ENCODE assay signal across 14 cellular contexts in the genomic region with DNA sequence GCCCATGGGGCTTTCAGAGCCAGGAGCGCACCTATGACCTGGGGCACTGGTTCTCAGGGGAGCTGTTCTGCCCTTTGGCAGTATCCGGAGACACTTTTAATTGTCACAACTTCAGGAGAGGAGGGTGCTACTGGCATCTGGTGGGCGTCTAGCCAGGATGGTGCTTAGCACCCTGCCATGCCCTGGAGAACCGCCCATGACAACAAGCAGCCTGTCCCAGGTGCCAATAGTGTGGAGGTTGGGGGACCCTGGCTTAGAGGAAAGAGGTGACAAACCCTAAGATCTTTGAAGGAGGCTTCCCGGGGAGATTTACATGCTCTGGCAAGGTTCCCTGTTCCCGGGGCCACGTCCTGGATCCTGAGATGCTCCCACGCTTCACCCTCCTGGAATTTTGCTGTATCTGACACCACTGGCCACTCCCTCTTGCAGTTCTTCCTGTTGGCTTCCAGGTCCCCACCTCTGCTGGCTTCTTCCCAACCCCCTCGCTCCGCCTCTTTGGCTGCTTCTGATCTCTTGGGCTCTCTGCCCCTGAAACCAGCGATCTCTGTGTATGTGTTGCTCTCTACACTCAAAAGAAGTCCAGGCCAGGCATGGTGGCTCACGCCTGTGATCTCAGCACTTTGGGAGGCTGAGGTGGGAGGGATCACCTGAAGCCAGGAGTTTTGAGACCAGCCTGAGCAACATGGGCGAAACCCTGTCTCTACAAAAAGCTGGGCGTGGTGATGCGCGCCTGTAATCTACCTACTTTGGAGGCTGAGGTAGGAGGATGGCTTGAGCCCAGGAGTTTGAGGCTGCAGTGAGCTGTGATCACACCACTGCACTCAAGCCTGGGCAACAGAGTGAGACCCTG. TPM values are rescaled to one million over a fixed set of nuclear protein-coding genes. Genes with fewer than 3 reads are reported as not detected.
DNase-seq lines count a peak whose midpoint lies in the region; ATAC-seq and TF ChIP-seq lines count a peak whose summit lies in the region.
"Had no signal": no experiment of that assay in that cellular context is flagged by ENCODE, and none has a peak within 500 bp of the region (broad histone marks: within the 10 kb centered on the region; RNA-seq: fewer than 3 reads in every experiment).

No MANE protein-coding gene starts in this region.

- peak; percentile 19 for DNase-seq in HS-5 (ENCODE audit: low read depth)
- no peak for DNase-seq in ascending aorta (ENCODE audit: low spot score in 2 of 2)
- DNase-seq in heart right ventricle = peak; percentile 81 to 83
- DNase-seq in stimulated activated effector memory CD8-positive, alpha-beta T cell treated with anti-CD3 and anti-CD28 coated beads, Interleukin-12 subunit alpha, Interleukin-12 subunit beta, amount 100 ng/mL, for 72 hours (ENCODE audit: low spot score in 2 of 2) = no peak
- no peak for DNase-seq in activated CD4-positive, alpha-beta T cell treated with anti-CD3 and anti-CD28 coated beads, Interleukin-2, amount 50 U/mL, for 4 hours
- DNase-seq in NCI-H1048 (lab: John Stamatoyannopoulos, UW) = no peak
- no peak for DNase-seq in SIG-M5 (lab: John Stamatoyannopoulos, UW)
- DNase-seq: NCI-H510A, occipital lobe, RPMI8226 had no signal

- H3K4me3 ChIP-seq in ascending aorta (no peak overlapping the region), heart right ventricle (no peak overlapping the region)
- H3K4me3 ChIP-seq: lung had no signal

- peak overlapping the region; percentile 25 to 32 for H3K27ac ChIP-seq in ascending aorta
- H3K27ac ChIP-seq in heart right ventricle = peak overlapping the region in 8 of 10 donors; percentile 38 to 88 (median 68)

- H3K27me3 ChIP-seq in ascending aorta (no peaks in the 10 kb centered on the region), heart right ventricle (no peaks in the 10 kb centered on the region)

- 50 to 52% methylated on average over 16 of the region's 16 CpGs for WGBS in heart right ventricle, 2 donors

- H3K36me3 Mint-ChIP-seq in stimulated activated effector memory CD8-positive, alpha-beta T cell treated with anti-CD3 and anti-CD28 coated beads, Interleukin-12 subunit alpha, Interleukin-12 subunit beta, amount 100 ng/mL, for 72 hours = peaks cover 69% of the 10 kb centered on the region
- H3K36me3 Mint-ChIP-seq: activated naive CD8-positive, alpha-beta T cell had no signal

- ATAC-seq in heart right ventricle (peak; percentile 45 to 82 (median 72)), HG02571 (IDR thresholded peaks at IDR 0.05; ENCODE audit: unreplicated experiment) (no peak)
- ATAC-seq in stimulated activated effector memory CD8-positive, alpha-beta T cell treated with anti-CD3 and anti-CD28 coated beads, Interleukin-12 subunit alpha, Interleukin-12 subunit beta, amount 100 ng/mL, for 72 hours = no peak

- no peaks in the 10 kb centered on the region for H3K9me3 Mint-ChIP-seq in stimulated activated effector memory CD8-positive, alpha-beta T cell treated with anti-CD3 and anti-CD28 coated beads, Interleukin-12 subunit alpha, Interleukin-12 subunit beta, amount 100 ng/mL, for 72 hours
- H3K9me3 Mint-ChIP-seq: CD14-positive monocyte had no signal

- peak overlapping the region; percentile 26 for H3K27ac Mint-ChIP-seq in stimulated activated effector memory CD8-positive, alpha-beta T cell treated with anti-CD3 and anti-CD28 coated beads, Interleukin-12 subunit alpha, Interleukin-12 subunit beta, amount 100 ng/mL, for 72 hours
- H3K27ac Mint-ChIP-seq: activated naive CD8-positive, alpha-beta T cell had no signal

- no peaks in the 10 kb centered on the region for H3K4me1 Mint-ChIP-seq in stimulated activated effector memory CD8-positive, alpha-beta T cell treated with anti-CD3 and anti-CD28 coated beads, Interleukin-12 subunit alpha, Interleukin-12 subunit beta, amount 100 ng/mL, for 72 hours
- H3K4me1 Mint-ChIP-seq: CD14-positive monocyte had no signal

- H3K9me3 ChIP-seq in ascending aorta (no peaks in the 10 kb centered on the region), heart right ventricle (no peaks in the 10 kb centered on the region)

- H3K4me3 Mint-ChIP-seq in stimulated activated effector memory CD8-positive, alpha-beta T cell treated with anti-CD3 and anti-CD28 coated beads, Interleukin-12 subunit alpha, Interleukin-12 subunit beta, amount 100 ng/mL, for 72 hours = no peak overlapping the region
- H3K4me3 Mint-ChIP-seq: activated naive CD8-positive, alpha-beta T cell; CD14-positive monocyte had no signal

- H3K36me3 ChIP-seq in ascending aorta (peaks cover 50 to 53% of the 10 kb centered on the region in 2 donors), heart right ventricle (peaks cover 0 to 71% (median 0%) of the 10 kb centered on the region in 9 donors)

- H3K4me1 ChIP-seq in ascending aorta (peaks cover 0 to 5% of the 10 kb centered on the region in 2 donors), heart right ventricle (peaks cover 6 to 27% (median 14%) of the 10 kb centered on the region in 9 donors)

- intact Hi-C loops in ascending aorta (cut with DNase I) (no loop called here), heart right ventricle (cut with DNase I) (loop anchor here in 4 of 10 donors (1.0 to 10.0 kb wide), 4 partner anchors 18 to 45 kb away; a partner anchor contains a TSS)

- no peak for TF ChIP-seq CTCF in ascending aorta (IDR thresholded peaks at IDR 0.05)
- no peak for TF ChIP-seq CTCF in heart right ventricle (IDR thresholded peaks at IDR 0.05)

RNA-seq across cellular contexts. Expression of a gene that starts 31.1 kb away (rescaled TPM):
- 191 TPM for total RNA-seq in ascending aorta
- total RNA-seq in heart right ventricle = 100 to 1,000 TPM in 1 of 10 donors, 10 to 100 TPM in 9; 54.9 to 119 (median 71.1) TPM
- 100 to 1,000 TPM; 119 to 217 TPM for polyA plus RNA-seq in heart right ventricle

RNA-seq across cellular contexts. Expression of a gene that starts 32.2 kb away (rescaled TPM):
- total RNA-seq in ascending aorta (37.6 TPM), heart right ventricle (10 to 100 TPM; 15.1 to 37.0 (median 23.5) TPM)
- 10 to 100 TPM; 12.2 to 31.6 TPM for polyA plus RNA-seq in heart right ventricle

RNA-seq across cellular contexts. Expression of a gene that starts 43.5 kb away (rescaled TPM):
- total RNA-seq in ascending aorta = 47.1 TPM
- 10 to 100 TPM; 16.4 to 37.4 (median 25.4) TPM for total RNA-seq in heart right ventricle
- polyA plus RNA-seq in heart right ventricle = 10 to 100 TPM; 13.8 to 35.2 TPM

RNA-seq across cellular contexts. Expression of a gene that starts 57.1 kb away (rescaled TPM):
- 23.2 TPM for total RNA-seq in ascending aorta
- total RNA-seq in heart right ventricle = 10 to 100 TPM in 3 of 10 donors, 1 to 10 TPM in 7; 3.7 to 11.1 (median 6.6) TPM
- polyA plus RNA-seq in heart right ventricle = 1 to 10 TPM; 8.2 to 9.7 TPM
- polyA plus RNA-seq: CD14-positive monocyte had no signal

Comparison
In these comparisons a context has a peak if more than half of its experiments do, and no peak if none do; other contexts are left out.
1. DNase-seq: peak in HS-5 (single experiment) and heart right ventricle (2 of 2); none in ascending aorta (0 of 2), stimulated activated effector memory CD8-positive, alpha-beta T cell treated with anti-CD3 and anti-CD28 coated beads, Interleukin-12 subunit alpha, Interleukin-12 subunit beta, amount 100 ng/mL, for 72 hours (0 of 2), activated CD4-positive, alpha-beta T cell treated with anti-CD3 and anti-CD28 coated beads, Interleukin-2, amount 50 U/mL, for 4 hours (0 of 2), NCI-H1048 (single experiment) and SIG-M5 (single experiment).
2. ATAC-seq: peak in heart right ventricle (8 of 8); none in stimulated activated effector memory CD8-positive, alpha-beta T cell treated with anti-CD3 and anti-CD28 coated beads, Interleukin-12 subunit alpha, Interleukin-12 subunit beta, amount 100 ng/mL, for 72 hours (single experiment) and HG02571 (single experiment).